Comparison of ENCODE assay signal across 8 cellular contexts in genomic region chr6:81753709-81754678, GRCh38. TPM values are rescaled to one million over a fixed set of nuclear protein-coding genes. Genes with fewer than 3 reads are reported as not detected.
DNase-seq lines count a peak whose midpoint lies in the region; ATAC-seq and TF ChIP-seq lines count a peak whose summit lies in the region.

No MANE protein-coding gene starts in this region.

- DNase-seq in A673 (ENCODE audit: low spot score) (peak; percentile 80), NT2/D1 (ENCODE audit: low read depth, low spot score) (no peak), erythroblast (lab: John Stamatoyannopoulos, UW) (peak; percentile 86 to 92)
- DNase-seq in activated T-cell treated with anti-CD3 and anti-CD28 coated beads, Interleukin-2, amount 50 U/mL, for 1 hour, result peak; percentile 91
- DNase-seq in stimulated activated CD8-positive, alpha-beta memory T cell treated with anti-CD3 and anti-CD28 coated beads, Interleukin-7, amount 100 ng/mL, for 1 hour (ENCODE audit: low read depth in 2 of 2), result peak; percentile 77

- intact Hi-C loops in A673 (cut with micrococcal nuclease; ENCODE audit: unreplicated experiment), result loop anchor here (2.0 to 5.0 kb wide), 11 partner anchors 142 to 1149 kb away; no protein-coding TSS in a partner anchor

- H3K27me3 ChIP-seq in A673 (replicated peaks; ENCODE audit: insufficient read depth, low read depth, low read length, poor library complexity), result no peaks in the 10 kb centered on the region
- H3K27me3 ChIP-seq in NT2/D1 (ENCODE audit: insufficient read depth, insufficient read length), result peaks cover 25% of the 10 kb centered on the region
- H3K27me3 ChIP-seq in muscle layer of duodenum (ENCODE audit: low read depth, low read length), result no peaks in the 10 kb centered on the region

- H3K9ac ChIP-seq in NT2/D1 (ENCODE audit: insufficient read length, low read depth), result peak overlapping the region; percentile 81

- no peaks in the 10 kb centered on the region for H3K9me3 ChIP-seq in A673 (ENCODE audit: low read depth, low read length, poor library complexity, severe bottlenecking)
- no peaks in the 10 kb centered on the region for H3K9me3 ChIP-seq in NT2/D1 (ENCODE audit: insufficient read depth, low read length)
- no peaks in the 10 kb centered on the region for H3K9me3 ChIP-seq in muscle layer of duodenum (ENCODE audit: control insufficient read depth in 1 of 2, low read length in 2 of 2)

- no peak for TF ChIP-seq POLR2A in erythroblast (IDR thresholded peaks at IDR 0.05; ENCODE audit: low read length)

- TF ChIP-seq CTCF in A673 (conservative IDR thresholded peaks at IDR 0.05; ENCODE audit: low read depth, low read length), result peak; percentile 82

- H3K36me3 ChIP-seq in A673 (ENCODE audit: insufficient read depth, low read length, poor library complexity, severe bottlenecking), result peaks cover 16% of the 10 kb centered on the region
- H3K36me3 ChIP-seq in NT2/D1 (ENCODE audit: insufficient read depth, insufficient read length, low read length), result peaks cover 12% of the 10 kb centered on the region
- H3K36me3 ChIP-seq in muscle layer of duodenum (ENCODE audit: control insufficient read depth in 1 of 2, insufficient read depth in 2 of 2, low read length in 2 of 2), result peaks cover 0 to 7% of the 10 kb centered on the region in 2 donors

- peak overlapping the region; percentile 82 for H3K27ac ChIP-seq in A673 (ENCODE audit: low read depth, low read length, poor library complexity, severe bottlenecking)
- H3K27ac ChIP-seq in muscle layer of duodenum (ENCODE audit: low read length), result peak overlapping the region; percentile 98

- H3K4me3 ChIP-seq in A673 (ENCODE audit: low read depth, low read length, poor library complexity, severe bottlenecking) (peak overlapping the region; percentile 68), NT2/D1 (ENCODE audit: insufficient read length, low read depth) (peak overlapping the region; percentile 69), muscle layer of duodenum (ENCODE audit: low read depth in 1 of 2, low read length in 2 of 2) (peak overlapping the region; percentile 90 to 93)

- POLR2A ChIA-PET in A673 (lab: Charles Lee; ENCODE audit: low non-redundant PET), result no interaction called here

- BruUV-seq in A673 (replicated peaks; lab: Mats Ljungman, UMichigan), result no TSS peak

- H3K4me1 ChIP-seq in A673 (ENCODE audit: insufficient read depth, low read length, poor library complexity, severe bottlenecking) (peaks cover 8% of the 10 kb centered on the region), NT2/D1 (ENCODE audit: insufficient read depth, insufficient read length) (no peaks in the 10 kb centered on the region), muscle layer of duodenum (ENCODE audit: control insufficient read depth in 1 of 2, insufficient read depth in 2 of 2, low read length in 2 of 2) (no peaks in the 10 kb centered on the region)

- ATAC-seq in GM19025 (IDR thresholded peaks at IDR 0.05; ENCODE audit: low read depth, unreplicated experiment) (peak; percentile 35), HG03280 (IDR thresholded peaks at IDR 0.05; ENCODE audit: unreplicated experiment) (peak; percentile 32)

- CTCF ChIA-PET in A673 (lab: Charles Lee), result interaction anchor here (0.6 to 1.2 kb wide), 4 partner anchors 512 to 1148 kb away, joined by 3 to 13 read pairs (median 3); no protein-coding TSS in a partner anchor

RNA-seq across cellular contexts. Expression of gene TENT5A, which starts 1.5 kb away (rescaled TPM):
- total RNA-seq in A673 (2021), result 36.9 and 37.1 TPM in 2 replicates
